8 cellular contexts compared by ENCODE assay signal in genomic region chr20:14336667-14337066, GRCh38. TPM values are rescaled to one million over a fixed set of nuclear protein-coding genes. Genes with fewer than 3 reads are reported as not detected.
DNase-seq lines count a peak whose midpoint lies in the region; ATAC-seq and TF ChIP-seq lines count a peak whose summit lies in the region.

No MANE protein-coding gene starts in this region.

- intact Hi-C loops in A673 (cut with micrococcal nuclease; ENCODE audit: unreplicated experiment) = loop anchor here (5.0 kb wide), 1 partner anchor 901 kb away; no protein-coding TSS in a partner anchor

- peaks cover 12% of the 10 kb centered on the region for H3K4me1 ChIP-seq in RWPE2 (ENCODE audit: insufficient read depth, poor library complexity, severe bottlenecking)
- H3K4me1 ChIP-seq in A673 (ENCODE audit: insufficient read depth, low read length, poor library complexity, severe bottlenecking) = no peaks in the 10 kb centered on the region

- H3K27ac ChIP-seq in RWPE2 (ENCODE audit: poor library complexity, severe bottlenecking) = peak overlapping the region; percentile 58
- H3K27ac ChIP-seq in A673 (ENCODE audit: low read depth, low read length, poor library complexity, severe bottlenecking) = no peak overlapping the region

- peaks cover 7% of the 10 kb centered on the region; the same call in 1 of the 2 replicates for H3K9me3 Mint-ChIP-seq in HFFc6
- peaks cover 8% of the 10 kb centered on the region for H3K9me3 Mint-ChIP-seq in T-helper 2 cell treated with Interferon-gamma antibody and Interleukin-4, amounts not matched to agents 5 μg/mL and 100 μg/mL, for 36 hours

- TF ChIP-seq CTCF in GM06990 (IDR thresholded peaks at IDR 0.05; ENCODE audit: insufficient read depth, low read length, poor library complexity, severe bottlenecking) (no peak), RWPE2 (IDR thresholded peaks at IDR 0.05; ENCODE audit: poor library complexity, severe bottlenecking) (no peak), retinal pigment epithelial cell (conservative IDR thresholded peaks at IDR 0.05; ENCODE audit: low read depth, low read length) (peak; percentile 28), HFFc6 (IDR thresholded peaks at IDR 0.05) (no peak), A673 (conservative IDR thresholded peaks at IDR 0.05; ENCODE audit: low read depth, low read length) (no peak)

- H3K27me3 ChIP-seq in GM06990 (replicated peaks; ENCODE audit: control insufficient read depth, insufficient read depth, low read length) (no peaks in the 10 kb centered on the region), RWPE2 (ENCODE audit: insufficient read depth, poor library complexity, severe bottlenecking) (no peaks in the 10 kb centered on the region), A673 (replicated peaks; ENCODE audit: insufficient read depth, low read depth, low read length, poor library complexity) (peaks cover 12% of the 10 kb centered on the region)

- no peaks in the 10 kb centered on the region for H3K36me3 Mint-ChIP-seq in HFFc6 (ENCODE audit: low read depth)
- no peaks in the 10 kb centered on the region for H3K36me3 Mint-ChIP-seq in T-helper 2 cell treated with Interferon-gamma antibody and Interleukin-4, amounts not matched to agents 5 μg/mL and 100 μg/mL, for 36 hours (ENCODE audit: low read depth)

- H3K36me3 ChIP-seq in GM06990 (ENCODE audit: control insufficient read depth, insufficient read depth, low read length) = no peaks in the 10 kb centered on the region
- no peaks in the 10 kb centered on the region for H3K36me3 ChIP-seq in RWPE2 (ENCODE audit: low read depth)
- no peaks in the 10 kb centered on the region for H3K36me3 ChIP-seq in A673 (ENCODE audit: insufficient read depth, low read length, poor library complexity, severe bottlenecking)

- no peaks in the 10 kb centered on the region for H3K27me3 Mint-ChIP-seq in HFFc6 (ENCODE audit: insufficient read depth)
- H3K27me3 Mint-ChIP-seq in T-helper 2 cell treated with Interferon-gamma antibody and Interleukin-4, amounts not matched to agents 5 μg/mL and 100 μg/mL, for 36 hours (ENCODE audit: low read depth) = no peaks in the 10 kb centered on the region

- DNase-seq in GM06990 (ENCODE audit: extremely low read depth, insufficient read length) (no peak), RWPE2 (ENCODE audit: low spot score) (no peak), globus pallidus (ENCODE audit: low spot score) (peak; percentile 25), retinal pigment epithelial cell (ENCODE audit: low read depth) (no peak), HFFc6 (no peak), A673 (ENCODE audit: low spot score) (no peak)
- DNase-seq in T-helper 2 cell treated with Interferon-gamma antibody and Interleukin-4, amounts not matched to agents 5 μg/mL and 100 μg/mL, for 36 hours (ENCODE audit: low spot score) = no peak
- no peak for DNase-seq in activated CD4-positive, alpha-beta T cell treated with anti-CD3 and anti-CD28 coated beads, Interleukin-2, amount 50 U/mL, for 48 hours

- POLR2A ChIA-PET in A673 (lab: Charles Lee; ENCODE audit: low non-redundant PET) = no interaction called here

- H3K4me3 Mint-ChIP-seq in HFFc6 = no peak overlapping the region
- H3K4me3 Mint-ChIP-seq in T-helper 2 cell treated with Interferon-gamma antibody and Interleukin-4, amounts not matched to agents 5 μg/mL and 100 μg/mL, for 36 hours = no peak overlapping the region

- CTCF ChIA-PET in A673 (lab: Charles Lee) = no interaction called here

- no TSS peak for BruUV-seq in A673 (replicated peaks; lab: Mats Ljungman, UMichigan)

- H3K4me3 ChIP-seq in GM06990 (replicated peaks; ENCODE audit: low read depth, low read length) (peak overlapping the region; percentile 61; the same call in 1 of the 2 replicates), RWPE2 (ENCODE audit: severe bottlenecking) (peak overlapping the region; percentile 43), retinal pigment epithelial cell (ENCODE audit: low read length) (peak overlapping the region; percentile 78), A673 (ENCODE audit: low read depth, low read length, poor library complexity, severe bottlenecking) (no peak overlapping the region)

- H3K9me3 ChIP-seq in RWPE2 (ENCODE audit: severe bottlenecking) (no peaks in the 10 kb centered on the region), A673 (ENCODE audit: low read depth, low read length, poor library complexity, severe bottlenecking) (no peaks in the 10 kb centered on the region)

- H3K27ac Mint-ChIP-seq in HFFc6 = no peak overlapping the region
- no peak overlapping the region for H3K27ac Mint-ChIP-seq in T-helper 2 cell treated with Interferon-gamma antibody and Interleukin-4, amounts not matched to agents 5 μg/mL and 100 μg/mL, for 36 hours

- H3K4me1 Mint-ChIP-seq in HFFc6 (ENCODE audit: low read depth) = no peaks in the 10 kb centered on the region
- H3K4me1 Mint-ChIP-seq in T-helper 2 cell treated with Interferon-gamma antibody and Interleukin-4, amounts not matched to agents 5 μg/mL and 100 μg/mL, for 36 hours (ENCODE audit: low read depth) = no peaks in the 10 kb centered on the region

- ATAC-seq in RWPE2 (ENCODE audit: low read depth) = peak; percentile 66

RNA-seq across cellular contexts. Expression of gene FLRT3, which starts 0.7 kb away (rescaled TPM):
- total RNA-seq in HFFc6 (2021; fragmentation: NEBNext Ultra II Directional; extraction: Animal tissue kit (Norgen Biotek cat#: 25700)) = not detected
- not detected in 2 replicates for total RNA-seq in A673 (2021)
